ENCODE assay signal across 15 cellular contexts in the genomic region with DNA sequence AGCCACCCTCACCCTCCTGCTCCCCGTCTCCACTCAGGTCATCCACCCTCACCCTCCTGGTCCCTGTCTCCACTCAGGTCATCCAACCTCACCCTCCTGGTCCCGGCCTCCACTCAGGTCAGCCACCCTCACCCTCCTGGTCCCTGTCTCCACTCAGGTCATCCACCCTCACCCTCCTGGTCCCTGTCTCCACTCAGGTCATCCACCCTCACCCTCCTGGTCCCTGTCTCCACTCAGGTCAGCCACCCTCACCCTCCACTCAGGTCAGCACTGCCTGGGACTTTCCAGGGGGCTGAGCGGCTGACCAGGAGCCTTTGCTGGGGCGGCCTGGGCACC. TPM values are rescaled to one million over a fixed set of nuclear protein-coding genes. Genes with fewer than 3 reads are reported as not detected.
DNase-seq lines count a peak whose midpoint lies in the region; ATAC-seq, FAIRE-seq and TF ChIP-seq lines count a peak whose summit lies in the region.
"Not testable (repeated sequence)": the region's sequence is repeated elsewhere in the genome, so short reads cannot be mapped to it uniquely, and the experiment has no call there.
"Had no signal": no experiment of that assay in that cellular context is flagged by ENCODE, and none has a peak within 500 bp of the region (broad histone marks: within the 10 kb centered on the region; RNA-seq: fewer than 3 reads in every experiment).

No MANE protein-coding gene starts in this region.

- not testable (repeated sequence) for H3K27ac ChIP-seq in GM23338 (ENCODE audit: low read depth)
- H3K27ac ChIP-seq in Peyer's patch: peak overlapping the region; percentile 29 to 73 (median 62)
- peak overlapping the region; percentile 17; the same call in 1 of the 2 replicates for H3K27ac ChIP-seq in H1 (ENCODE audit: low read depth, low read length)
- peak overlapping the region; percentile 75 to 78 for H3K27ac ChIP-seq in left lung
- H3K27ac ChIP-seq in gastrocnemius medialis: peak overlapping the region; percentile 70 to 84 (median 78)
- H3K27ac ChIP-seq in tibial nerve: peak overlapping the region in 3 of 4 donors; percentile 70 to 89 (median 80)

- not testable (repeated sequence) for TF ChIP-seq POLR2A in Peyer's patch (IDR thresholded peaks at IDR 0.05); H1 (IDR thresholded peaks at IDR 0.05; ENCODE audit: control extremely low read depth in 1 of 2, low read depth in 2 of 2, low read length in 2 of 2); gastrocnemius medialis (IDR thresholded peaks at IDR 0.05); tibial nerve (IDR thresholded peaks at IDR 0.05)

- H3K56ac ChIP-seq in H1 (replicated peaks; ENCODE audit: insufficient read length, low read depth, low read length): not testable (repeated sequence)

- peak overlapping the region; percentile 63 for H4K91ac ChIP-seq in H1 (replicated peaks; ENCODE audit: insufficient read length, low read length)

- H3K36me3 Mint-ChIP-seq in GM23338 (ENCODE audit: low read depth): not testable (repeated sequence)

- WGBS in H1 (ENCODE audit: extremely low coverage in 1 of 2, insufficient coverage in 1 of 2, insufficient read length in 1 of 2, insufficient replicate concordance in 2 of 2, low coverage in 1 of 2, low lambda C conversion rate in 2 of 2, missing lambda C conversion rate in 1 of 2), 2 experiments: 93% methylated on average over 4 of the region's 4 CpGs; no CpG with 5 or more reads in 1 of the 2 experiments
- WGBS in tibial nerve, 2 donors: 55 to 67% methylated on average over 4 of the region's 4 CpGs

- DNase-seq in GM23338 (ENCODE audit: low spot score); H1 (ENCODE audit: low read depth in 1 of 2, low spot score in 2 of 2); left lung; gastrocnemius medialis; tibial nerve (ENCODE audit: low spot score in 2 of 2): not testable (repeated sequence)
- DNase-seq in Peyer's patch: peak in 1 of 3 donors; percentile 44

- not testable (repeated sequence) for H3K23ac ChIP-seq in H1 (ENCODE audit: insufficient read length)

- intact Hi-C loops in left lung (cut with DNase I): loop anchor here in 1 of 2 donors (10.0 kb wide), 1 partner anchor 69 kb away; no protein-coding TSS in a partner anchor
- intact Hi-C loops in gastrocnemius medialis (cut with DNase I; ENCODE audit: low total_unique reads): not testable (repeated sequence)

- H3K9me3 Mint-ChIP-seq in GM23338: not testable (repeated sequence)

- H3K27me3 ChIP-seq in GM23338 (ENCODE audit: insufficient read depth); H1 (replicated peaks in 1 of 4; ENCODE audit: control insufficient read depth in 3 of 4, extremely low read depth in 1 of 4, insufficient read depth in 3 of 4, low read length in 3 of 4): not testable (repeated sequence)
- H3K27me3 ChIP-seq in Peyer's patch: peaks cover 0 to 12% of the 10 kb centered on the region in 2 donors
- peaks cover 0 to 38% of the 10 kb centered on the region in 2 donors for H3K27me3 ChIP-seq in left lung
- H3K27me3 ChIP-seq in gastrocnemius medialis: peaks cover 9 to 37% (median 33%) of the 10 kb centered on the region in 3 donors
- H3K27me3 ChIP-seq in tibial nerve: peaks cover 0 to 31% of the 10 kb centered on the region in 2 donors

- H2BK120ac ChIP-seq in H1 (replicated peaks; ENCODE audit: low read depth, low read length): not testable (repeated sequence)

- H4K8ac ChIP-seq in H1 (ENCODE audit: extremely low read depth, insufficient read depth, low read length): not testable (repeated sequence)

- in situ Hi-C loops in gastrocnemius medialis (cut with MboI; ENCODE audit: low sequenced_read_pairs in 4 of 4): not testable (repeated sequence)

- not testable (repeated sequence) for H3K9me3 ChIP-seq in Peyer's patch; H1 (ENCODE audit: insufficient read depth in 2 of 2, low read depth in 1 of 2, low read length in 1 of 2); left lung; gastrocnemius medialis; tibial nerve

- H4K5ac ChIP-seq in H1 (ENCODE audit: insufficient read length, low read depth, low read length): peak overlapping the region; percentile 6

- not testable (repeated sequence) for H3K36me3 ChIP-seq in GM23338 (ENCODE audit: insufficient read depth); Peyer's patch; H1 (ENCODE audit: control insufficient read depth in 2 of 4, insufficient read depth in 4 of 4, low read length in 3 of 4); left lung; gastrocnemius medialis; tibial nerve

- not testable (repeated sequence) for H3K4me3 Mint-ChIP-seq in GM23338

- H3K23me2 ChIP-seq in H1 (ENCODE audit: low read depth, low read length): not testable (repeated sequence)

- peak overlapping the region; percentile 94; the same call in 1 of the 2 replicates for H2BK12ac ChIP-seq in H1 (ENCODE audit: low read depth, low read length)

- H4K20me1 ChIP-seq in GM23338 (replicated peaks; ENCODE audit: insufficient read depth); H1 (replicated peaks in 1 of 2; ENCODE audit: control insufficient read depth in 1 of 2, insufficient read depth in 2 of 2, low read length in 2 of 2): not testable (repeated sequence)

- H3K9ac ChIP-seq in H1 (replicated peaks in 1 of 4; ENCODE audit: extremely low read depth in 1 of 4, low read depth in 3 of 4, low read length in 3 of 4): not testable (repeated sequence)

- not testable (repeated sequence) for H3K79me2 ChIP-seq in GM23338 (replicated peaks; ENCODE audit: insufficient read depth); H1 (ENCODE audit: control insufficient read depth in 1 of 2, insufficient read depth in 2 of 2, low read length in 2 of 2)

- not testable (repeated sequence) for TF ChIP-seq CTCF in GM23338 (conservative IDR thresholded peaks at IDR 0.05; ENCODE audit: low read depth in 2 of 2); Peyer's patch (IDR thresholded peaks at IDR 0.05); H1 (IDR thresholded peaks at IDR 0.05; ENCODE audit: control extremely low read depth in 1 of 3, insufficient read depth in 1 of 3, low read depth in 1 of 3, low read length in 3 of 3); left lung (IDR thresholded peaks at IDR 0.05); gastrocnemius medialis (IDR thresholded peaks at IDR 0.05 in 4 of 5, conservative IDR thresholded peaks at IDR 0.05 in 1 of 5); tibial nerve (IDR thresholded peaks at IDR 0.05)

- peaks cover 32% of the 10 kb centered on the region for H3K4me1 ChIP-seq in GM23338 (ENCODE audit: insufficient read depth)
- H3K4me1 ChIP-seq in Peyer's patch: peaks cover 0 to 39% (median 17%) of the 10 kb centered on the region in 4 donors
- peaks cover 0 to 38% (median 32%) of the 10 kb centered on the region in 4 experiments; a peak in 6 of 7 replicates for H3K4me1 ChIP-seq in H1 (replicated peaks in 1 of 4; ENCODE audit: control insufficient read depth in 3 of 4, insufficient read depth in 4 of 4, low read length in 3 of 4)
- H3K4me1 ChIP-seq in left lung: peaks cover 33 to 48% of the 10 kb centered on the region in 2 donors
- peaks cover 33 to 36% of the 10 kb centered on the region in 2 donors for H3K4me1 ChIP-seq in gastrocnemius medialis
- H3K4me1 ChIP-seq in tibial nerve: peaks cover 3 to 51% (median 33%) of the 10 kb centered on the region in 4 donors

- not testable (repeated sequence) for TF ChIP-seq RAD21 in H1 (IDR thresholded peaks at IDR 0.05 in 1 of 2, conservative IDR thresholded peaks at IDR 0.05 in 1 of 2; ENCODE audit: low read depth in 2 of 2, low read length in 2 of 2)

- H3K27me3 Mint-ChIP-seq in GM23338 (ENCODE audit: insufficient read depth, low read depth, poor library complexity): peaks cover 25% of the 10 kb centered on the region

- H2BK20ac ChIP-seq in H1 (ENCODE audit: low read length): peak overlapping the region; percentile 82; the same call in 1 of the 2 replicates

- H3K18ac ChIP-seq in H1 (ENCODE audit: extremely low read depth, low read length): peak overlapping the region; percentile 93

- not testable (repeated sequence) for H3K79me1 ChIP-seq in H1 (ENCODE audit: low read depth, low read length)

- not testable (repeated sequence) for FAIRE-seq in H1 (lab: Jason Lieb, UNC)

- peaks cover 35% of the 10 kb centered on the region for H3K4me1 Mint-ChIP-seq in GM23338

- H3K14ac ChIP-seq in H1 (ENCODE audit: insufficient read length): not testable (repeated sequence)

- H3K4ac ChIP-seq in H1 (replicated peaks; ENCODE audit: insufficient read length, low read depth, low read length): peak overlapping the region; percentile 57

- H3F3A ChIP-seq in GM23338 (replicated peaks; ENCODE audit: low read depth): not testable (repeated sequence)

- H2AFZ ChIP-seq in GM23338; H1 (ENCODE audit: low read length): not testable (repeated sequence)

- not testable (repeated sequence) for ATAC-seq in GM23338, left lung, gastrocnemius medialis

- H3K4me2 ChIP-seq in GM23338: 0 out of 2 replicates have a peak overlapping the region, but pooled peaks have one; percentile 87
- H3K4me2 ChIP-seq in H1 (ENCODE audit: insufficient read depth in 1 of 2, low read depth in 2 of 2, low read length in 2 of 2): not testable (repeated sequence)

- not testable (repeated sequence) for H3K4me3 ChIP-seq in GM23338; Peyer's patch; H1 (ENCODE audit: extremely low read depth in 1 of 4, insufficient read depth in 2 of 4, low read depth in 3 of 4, low read length in 4 of 4); left lung; gastrocnemius medialis; tibial nerve

- peak overlapping the region; percentile 97; the same call in 1 of the 2 replicates for H2AK5ac ChIP-seq in H1 (ENCODE audit: low read depth, low read length)

- POLR2A ChIA-PET in H1 (lab: Charles Lee; ENCODE audit: partially characterized antibody): interaction anchor here (0.8 to 4.9 kb wide), 3 partner anchors 12 to 161 kb away, joined by 3 to 34 read pairs (median 4); a partner anchor contains a TSS

- H3K27ac Mint-ChIP-seq in GM23338: not testable (repeated sequence)

- H2BK5ac ChIP-seq in H1 (ENCODE audit: low read depth, low read length): peak overlapping the region; percentile 93

- not testable (repeated sequence) for H3K9me2 ChIP-seq in GM23338 (ENCODE audit: insufficient read depth)

- H2BK15ac ChIP-seq in H1 (ENCODE audit: low read length): peak overlapping the region; percentile 98; the same call in 1 of the 2 replicates

- CTCF ChIA-PET in H1 (lab: Charles Lee; ENCODE audit: partially characterized antibody): interaction anchor here (1.0 to 3.1 kb wide), 3 partner anchors 17 to 120 kb away, joined by 3 to 8 read pairs (median 5); no protein-coding TSS in a partner anchor

- not testable (repeated sequence) for TF ChIP-seq EP300 in H1 (IDR thresholded peaks at IDR 0.05; ENCODE audit: borderline replicate concordance in 1 of 2, low read depth in 2 of 2, low read length in 2 of 2); tibial nerve (IDR thresholded peaks at IDR 0.05)

RNA-seq across cellular contexts. Expression of a gene that starts 7.6 kb away (rescaled TPM):
- not detected in 2 replicates for total RNA-seq in GM23338 (2014; rRNA removed; shearing (Covaris generic))
- not detected in 2 replicates for polyA plus RNA-seq in GM23338 (2016; fragmentation: Nextera tagmentation; extraction: Ambion mirVana)
- total RNA-seq in Peyer's patch: not detected
- total RNA-seq in H1 (2021; fragmentation: NEBNext Ultra II Directional; extraction: Animal tissue kit (Norgen Biotek cat#: 25700)): not detected in 2 replicates
- polyA plus RNA-seq in H1 (2011; rRNA removed): 0.05 TPM in 1 of 2 replicates, not detected in the other
- polyA plus RNA-seq in H1 (2011; cell fraction: cytosol; rRNA removed): not detected
- not detected for polyA plus RNA-seq in H1 (2011; cell fraction: nucleus; rRNA removed)
- polyA plus RNA-seq in H1 (2012, experiment 1 of 2): not detected in 4 replicates
- polyA plus RNA-seq in H1 (2012, experiment 2 of 2): not detected
- polyA plus RNA-seq in H1 (2013, experiment 1 of 2): not detected
- not detected for polyA plus RNA-seq in H1 (2013, experiment 2 of 2)
- not detected in 2 replicates for polyA minus RNA-seq in H1 (2011; rRNA and poly(A)+ RNA removed)
- polyA minus RNA-seq in H1 (2011; cell fraction: cytosol; rRNA and poly(A)+ RNA removed): not detected
- not detected for polyA minus RNA-seq in H1 (2011; cell fraction: nucleus; rRNA and poly(A)+ RNA removed)
- total RNA-seq in left lung: under 1 TPM in 1 of 2 donors, not detected in 1; 0.18 TPM
- total RNA-seq in gastrocnemius medialis: not detected
- total RNA-seq in tibial nerve: not detected
- total RNA-seq: epithelial cell of proximal tubule, GM23248, hepatocyte, K562, left ventricle myocardium superior, mucosa of descending colon, right lobe of liver had no signal
- polyA plus RNA-seq: BJ, GM23248, K562, neural cell had no signal

RNA-seq across cellular contexts. Expression of a gene that starts 11.4 kb away (rescaled TPM):
- 103 and 104 TPM in 2 replicates for total RNA-seq in GM23338 (2014; rRNA removed; shearing (Covaris generic))
- 39.5 and 40.2 TPM in 2 replicates for polyA plus RNA-seq in GM23338 (2016; fragmentation: Nextera tagmentation; extraction: Ambion mirVana)
- 10 to 100 TPM; 59.4 to 78.7 (median 65.1) TPM for total RNA-seq in Peyer's patch
- total RNA-seq in H1 (2021; fragmentation: NEBNext Ultra II Directional; extraction: Animal tissue kit (Norgen Biotek cat#: 25700)): 77.1 and 78.1 TPM in 2 replicates
- polyA plus RNA-seq in H1 (2011; rRNA removed): 80.2 and 96.5 TPM in 2 replicates
- polyA plus RNA-seq in H1 (2011; cell fraction: cytosol; rRNA removed): 101 TPM
- polyA plus RNA-seq in H1 (2011; cell fraction: nucleus; rRNA removed): 124 TPM
- 61.9 to 82.8 TPM (median 77.6 TPM) in 4 replicates for polyA plus RNA-seq in H1 (2012, experiment 1 of 2)
- polyA plus RNA-seq in H1 (2012, experiment 2 of 2): 87.8 TPM
- polyA plus RNA-seq in H1 (2013, experiment 1 of 2): 57.0 TPM
- polyA plus RNA-seq in H1 (2013, experiment 2 of 2): 55.6 TPM
- 52.5 and 67.0 TPM in 2 replicates for polyA minus RNA-seq in H1 (2011; rRNA and poly(A)+ RNA removed)
- polyA minus RNA-seq in H1 (2011; cell fraction: cytosol; rRNA and poly(A)+ RNA removed): 78.2 TPM
- polyA minus RNA-seq in H1 (2011; cell fraction: nucleus; rRNA and poly(A)+ RNA removed): 31.7 TPM
- total RNA-seq in left lung: 100 to 1,000 TPM; 105 to 116 TPM
- total RNA-seq in gastrocnemius medialis: 10 to 100 TPM; 57.7 to 92.4 (median 59.8) TPM
- total RNA-seq in tibial nerve: 100 to 1,000 TPM; 108 to 122 (median 115) TPM

RNA-seq across cellular contexts. Expression of a gene that starts 22.6 kb away (rescaled TPM):
- total RNA-seq in GM23338 (2014; rRNA removed; shearing (Covaris generic)): 23.0 and 26.9 TPM in 2 replicates
- polyA plus RNA-seq in GM23338 (2016; fragmentation: Nextera tagmentation; extraction: Ambion mirVana): 3.2 TPM in 2 replicates
- total RNA-seq in Peyer's patch: 10 to 100 TPM in 1 of 4 donors, 1 to 10 TPM in 3; 1.9 to 33.0 (median 4.4) TPM
- 21.1 and 22.4 TPM in 2 replicates for total RNA-seq in H1 (2021; fragmentation: NEBNext Ultra II Directional; extraction: Animal tissue kit (Norgen Biotek cat#: 25700))
- polyA plus RNA-seq in H1 (2011; rRNA removed): 6.4 and 10.7 TPM in 2 replicates
- 8.6 TPM for polyA plus RNA-seq in H1 (2011; cell fraction: cytosol; rRNA removed)
- 14.3 TPM for polyA plus RNA-seq in H1 (2011; cell fraction: nucleus; rRNA removed)
- 8.5 to 11.4 TPM (median 10.9 TPM) in 4 replicates for polyA plus RNA-seq in H1 (2012, experiment 1 of 2)
- polyA plus RNA-seq in H1 (2012, experiment 2 of 2): 11.3 TPM
- polyA plus RNA-seq in H1 (2013, experiment 1 of 2): 7.1 TPM
- polyA plus RNA-seq in H1 (2013, experiment 2 of 2): 7.8 TPM
- polyA minus RNA-seq in H1 (2011; rRNA and poly(A)+ RNA removed): 32.8 and 34.9 TPM in 2 replicates
- 22.2 TPM for polyA minus RNA-seq in H1 (2011; cell fraction: cytosol; rRNA and poly(A)+ RNA removed)
- 18.9 TPM for polyA minus RNA-seq in H1 (2011; cell fraction: nucleus; rRNA and poly(A)+ RNA removed)
- total RNA-seq in left lung: 10 to 100 TPM in 1 of 2 donors, 1 to 10 TPM in 1; 9.2 to 11.3 TPM
- 1 to 10 TPM; 4.3 to 7.1 (median 5.6) TPM for total RNA-seq in gastrocnemius medialis
- 10 to 100 TPM; 11.5 to 20.4 (median 12.6) TPM for total RNA-seq in tibial nerve

RNA-seq across cellular contexts. Expression of a gene that starts 41.2 kb away (rescaled TPM):
- 29.5 and 33.5 TPM in 2 replicates for total RNA-seq in GM23338 (2014; rRNA removed; shearing (Covaris generic))
- polyA plus RNA-seq in GM23338 (2016; fragmentation: Nextera tagmentation; extraction: Ambion mirVana) (6.9 and 7.1 TPM in 2 replicates), H1 (2011; rRNA removed) (19.2 and 25.0 TPM in 2 replicates)
- total RNA-seq in Peyer's patch (100 to 1,000 TPM in 3 of 4 donors, 10 to 100 TPM in 1; 41.3 to 137 (median 113) TPM), left lung (10 to 100 TPM; 39.9 to 59.5 TPM), gastrocnemius medialis (10 to 100 TPM; 18.5 to 26.4 (median 22.5) TPM), tibial nerve (10 to 100 TPM; 30.6 to 40.2 (median 32.1) TPM)
- total RNA-seq in H1 (2021; fragmentation: NEBNext Ultra II Directional; extraction: Animal tissue kit (Norgen Biotek cat#: 25700)): 31.2 and 32.8 TPM in 2 replicates
- polyA plus RNA-seq in H1 (2011; cell fraction: cytosol; rRNA removed): 22.5 TPM
- 27.7 TPM for polyA plus RNA-seq in H1 (2011; cell fraction: nucleus; rRNA removed)
- polyA plus RNA-seq in H1 (2012, experiment 1 of 2): 21.6 to 26.2 TPM (median 23.4 TPM) in 4 replicates
- polyA plus RNA-seq in H1 (2012, experiment 2 of 2): 21.6 TPM
- polyA plus RNA-seq in H1 (2013, experiment 1 of 2): 15.5 TPM
- 16.2 TPM for polyA plus RNA-seq in H1 (2013, experiment 2 of 2)
- 25.3 and 25.7 TPM in 2 replicates for polyA minus RNA-seq in H1 (2011; rRNA and poly(A)+ RNA removed)
- 19.9 TPM for polyA minus RNA-seq in H1 (2011; cell fraction: cytosol; rRNA and poly(A)+ RNA removed)
- polyA minus RNA-seq in H1 (2011; cell fraction: nucleus; rRNA and poly(A)+ RNA removed): 13.3 TPM
